ENCODE assay signal across 22 cellular contexts in genomic region chr4:108696160-108696559, GRCh38.
"Had no signal": no experiment of that assay in that cellular context is flagged by ENCODE, and none has a peak within 500 bp of the region (broad histone marks: within the 10 kb centered on the region; RNA-seq: fewer than 3 reads in every experiment).

No MANE protein-coding gene starts in this region.

- ATAC-seq: foreskin keratinocyte, gastroesophageal sphincter, heart left ventricle, left cardiac atrium, left lung, left ventricle myocardium superior had no signal

- H3K79me2 ChIP-seq: hepatocyte had no signal

- H3K4me2 ChIP-seq: hepatocyte had no signal

- H3K36me3 Mint-ChIP-seq: immature natural killer cell, memory B cell had no signal

- H3K9me3 Mint-ChIP-seq: dendritic cell treated with granulocyte-macrophage colony-stimulating factor and Interleukin-4, amounts not matched to agents 40 ng/mL and 50 ng/mL, for 4 days; immature natural killer cell; memory B cell had no signal

- FAIRE-seq: endothelial cell of umbilical vein, frontal cortex, keratinocyte had no signal

- DNase-seq: colonic mucosa; cortex of kidney; effector CD8-positive, alpha-beta T cell; foreskin keratinocyte; heart left ventricle; hypothalamus; immature natural killer cell; left cardiac atrium; left lung; left ventricle myocardium superior; mammary epithelial cell; mesendoderm; midbrain had no signal

- H2AFZ ChIP-seq: hepatocyte had no signal

- H3K4me1 ChIP-seq: colonic mucosa, esophagus muscularis mucosa, foreskin keratinocyte, gastroesophageal sphincter, heart left ventricle, left lung had no signal

- H3K27ac Mint-ChIP-seq: dendritic cell treated with granulocyte-macrophage colony-stimulating factor and Interleukin-4, amounts not matched to agents 40 ng/mL and 50 ng/mL, for 4 days; immature natural killer cell; memory B cell had no signal

- H3K4me3 ChIP-seq: colonic mucosa, esophagus muscularis mucosa, gastroesophageal sphincter, heart left ventricle, hepatocyte, left lung, lung had no signal

- H3K27ac ChIP-seq: colonic mucosa, esophagus muscularis mucosa, foreskin keratinocyte, gastroesophageal sphincter, heart left ventricle, hepatocyte, left lung had no signal

- H3K4me3 Mint-ChIP-seq: dendritic cell treated with granulocyte-macrophage colony-stimulating factor and Interleukin-4, amounts not matched to agents 40 ng/mL and 50 ng/mL, for 4 days; immature natural killer cell; memory B cell had no signal

- H3K4me1 Mint-ChIP-seq: immature natural killer cell, memory B cell had no signal

- H3K36me3 ChIP-seq: colonic mucosa, esophagus muscularis mucosa, gastroesophageal sphincter, heart left ventricle, left lung had no signal

- H3K27me3 ChIP-seq: colonic mucosa, esophagus muscularis mucosa, gastroesophageal sphincter, heart left ventricle, hepatocyte, left lung had no signal

- H3K9me3 ChIP-seq: colonic mucosa, esophagus muscularis mucosa, gastroesophageal sphincter, heart left ventricle, left lung had no signal
